ENCODE assay signal across 19 cellular contexts in genomic region chr5:59484618-59485017, GRCh38.
A peak's percentile ranks its signal among the peaks of the same experiment; 100 is the strongest.
DNase-seq lines count a peak whose midpoint lies in the region; ATAC-seq and TF ChIP-seq lines count a peak whose summit lies in the region.
"Had no signal": no experiment of that assay in that cellular context is flagged by ENCODE, and none has a peak within 500 bp of the region (broad histone marks: within the 10 kb centered on the region; RNA-seq: fewer than 3 reads in every experiment).

No MANE protein-coding gene starts in this region.

- peaks cover 3% of the 10 kb centered on the region for H3K27me3 Mint-ChIP-seq in activated T-cell treated with anti-CD3 and anti-CD28 coated beads, Interleukin-2, amount 50 U/mL, for 4 hours (ENCODE audit: low read depth)
- no peaks in the 10 kb centered on the region for H3K27me3 Mint-ChIP-seq in chondrocyte (ENCODE audit: low read depth)
- H3K27me3 Mint-ChIP-seq: CD4-positive, CD25-positive, alpha-beta regulatory T cell had no signal

- no peaks in the 10 kb centered on the region for H3K79me2 ChIP-seq in trophoblast cell (ENCODE audit: control insufficient read depth, insufficient read depth, low read length, poor library complexity)

- no peaks in the 10 kb centered on the region for H3K36me3 ChIP-seq in trophoblast cell (ENCODE audit: control insufficient read depth in 1 of 2, insufficient read depth in 2 of 2, low read length in 2 of 2)
- H3K36me3 ChIP-seq: gastrocnemius medialis, thyroid gland had no signal

- TF ChIP-seq CTCF in chondrocyte (IDR thresholded peaks at IDR 0.05), result no peak

- no peak overlapping the region for H3K4me2 ChIP-seq in trophoblast cell (ENCODE audit: low read length)

- no peak overlapping the region for H2BK12ac ChIP-seq in trophoblast cell (ENCODE audit: low read length)

- no CpG with 5 or more reads among the region's 2 CpGs for WGBS in trophoblast cell (ENCODE audit: extremely low coverage, insufficient coverage, insufficient read length)

- no peaks in the 10 kb centered on the region for H3K9me3 Mint-ChIP-seq in activated T-cell treated with anti-CD3 and anti-CD28 coated beads, Interleukin-2, amount 50 U/mL, for 4 hours
- H3K9me3 Mint-ChIP-seq in chondrocyte (ENCODE audit: low read depth), result no peaks in the 10 kb centered on the region

- peak overlapping the region; percentile 24 for H3K27ac ChIP-seq in trophoblast cell (ENCODE audit: low read depth, low read length)
- H3K27ac ChIP-seq: gastrocnemius medialis, thyroid gland had no signal

- no peak overlapping the region for H2AFZ ChIP-seq in trophoblast cell (ENCODE audit: insufficient read depth, low read length, poor library complexity)

- H2BK120ac ChIP-seq in trophoblast cell (ENCODE audit: insufficient read depth, low read length, poor library complexity), result no peak overlapping the region

- H3K36me3 Mint-ChIP-seq in activated T-cell treated with anti-CD3 and anti-CD28 coated beads, Interleukin-2, amount 50 U/mL, for 4 hours (ENCODE audit: insufficient read depth), result no peaks in the 10 kb centered on the region
- no peaks in the 10 kb centered on the region for H3K36me3 Mint-ChIP-seq in chondrocyte (ENCODE audit: low read depth)
- H3K36me3 Mint-ChIP-seq: CD4-positive, CD25-positive, alpha-beta regulatory T cell had no signal

- H4K91ac ChIP-seq in trophoblast cell (ENCODE audit: low read depth, low read length), result no peak overlapping the region

- no peak overlapping the region for H3K4me3 ChIP-seq in trophoblast cell (ENCODE audit: low read depth, low read length)
- H3K4me3 ChIP-seq: gastrocnemius medialis, mucosa of descending colon, thyroid gland had no signal

- no peaks in the 10 kb centered on the region for H3K9me3 ChIP-seq in trophoblast cell (ENCODE audit: insufficient read depth, low read depth, low read length)
- H3K9me3 ChIP-seq: gastrocnemius medialis, mucosa of descending colon, thyroid gland had no signal

- no peak overlapping the region for H3K23ac ChIP-seq in trophoblast cell (ENCODE audit: low read length)

- peak overlapping the region; percentile 36 for H3K27ac Mint-ChIP-seq in chondrocyte (ENCODE audit: unreplicated experiment)
- H3K27ac Mint-ChIP-seq: CD4-positive, CD25-positive, alpha-beta regulatory T cell had no signal

- ATAC-seq in activated T-cell treated with anti-CD3 and anti-CD28 coated beads, Interleukin-2, amount 50 U/mL, for 4 hours, result peak; percentile 58 to 75
- ATAC-seq: gastrocnemius medialis, left cardiac atrium, mucosa of descending colon had no signal

- H2AK5ac ChIP-seq in trophoblast cell (ENCODE audit: low read length), result no peak overlapping the region

- H2BK5ac ChIP-seq in trophoblast cell (ENCODE audit: low read depth, low read length, poor library complexity), result no peak overlapping the region

- no peak overlapping the region for H3K18ac ChIP-seq in trophoblast cell (ENCODE audit: low read length)

- H3K4ac ChIP-seq in trophoblast cell (ENCODE audit: low read depth, low read length), result no peak overlapping the region

- H3K79me1 ChIP-seq in trophoblast cell (ENCODE audit: low read length), result peaks cover 7% of the 10 kb centered on the region

- no peak overlapping the region for H4K8ac ChIP-seq in trophoblast cell (ENCODE audit: low read depth, low read length)

- H3K27me3 ChIP-seq in trophoblast cell (ENCODE audit: insufficient read depth, low read length), result no peaks in the 10 kb centered on the region
- H3K27me3 ChIP-seq: gastrocnemius medialis, thyroid gland had no signal

- H3K4me1 Mint-ChIP-seq in activated T-cell treated with anti-CD3 and anti-CD28 coated beads, Interleukin-2, amount 50 U/mL, for 4 hours (ENCODE audit: low read depth), result no peaks in the 10 kb centered on the region
- peaks cover 41% of the 10 kb centered on the region for H3K4me1 Mint-ChIP-seq in chondrocyte (ENCODE audit: low read depth)

- no peak overlapping the region for H3K4me3 Mint-ChIP-seq in activated T-cell treated with anti-CD3 and anti-CD28 coated beads, Interleukin-2, amount 50 U/mL, for 4 hours
- H3K4me3 Mint-ChIP-seq in chondrocyte (ENCODE audit: unreplicated experiment), result no peak overlapping the region
- H3K4me3 Mint-ChIP-seq: CD4-positive, CD25-positive, alpha-beta regulatory T cell had no signal

- H3K14ac ChIP-seq in trophoblast cell (ENCODE audit: low read length), result no peak overlapping the region

- H4K12ac ChIP-seq in trophoblast cell (ENCODE audit: low read depth, low read length), result no peak overlapping the region

- no peak overlapping the region for H3K9ac ChIP-seq in trophoblast cell (ENCODE audit: low read length)

- H3K4me1 ChIP-seq in trophoblast cell (ENCODE audit: control insufficient read depth in 1 of 2, insufficient read depth in 2 of 2, low read length in 2 of 2), result peaks cover 3 to 7% of the 10 kb centered on the region in 2 experiments

- no peak for DNase-seq in activated T-cell treated with anti-CD3 and anti-CD28 coated beads, Interleukin-2, amount 50 U/mL, for 4 hours
- DNase-seq in activated T-cell treated with anti-CD3 and anti-CD28 coated beads, Interleukin-2, amount 50 U/mL, for 48 hours, result no peak
- peak; percentile 28 for DNase-seq in M059J (ENCODE audit: low read depth)
- DNase-seq in chondrocyte (ENCODE audit: low spot score), result no peak
- no peak for DNase-seq in trophoblast cell
- no peak for DNase-seq in NCI-H226
- DNase-seq in germinal center (ENCODE audit: low spot score), result no peak
- no peak for DNase-seq in HPDE6-E6E7 (ENCODE audit: extremely low spot score)
- DNase-seq: activated CD4-positive, alpha-beta T cell treated with anti-CD3 and anti-CD28 coated beads for 4 hours; amygdala; CD4-positive, CD25-positive, alpha-beta regulatory T cell; central memory CD4-positive, alpha-beta T cell; gastrocnemius medialis; left cardiac atrium; mucosa of descending colon; MV-4-11; NCI-H1930; nucleus accumbens; thyroid gland had no signal
